In the genomic region with DNA sequence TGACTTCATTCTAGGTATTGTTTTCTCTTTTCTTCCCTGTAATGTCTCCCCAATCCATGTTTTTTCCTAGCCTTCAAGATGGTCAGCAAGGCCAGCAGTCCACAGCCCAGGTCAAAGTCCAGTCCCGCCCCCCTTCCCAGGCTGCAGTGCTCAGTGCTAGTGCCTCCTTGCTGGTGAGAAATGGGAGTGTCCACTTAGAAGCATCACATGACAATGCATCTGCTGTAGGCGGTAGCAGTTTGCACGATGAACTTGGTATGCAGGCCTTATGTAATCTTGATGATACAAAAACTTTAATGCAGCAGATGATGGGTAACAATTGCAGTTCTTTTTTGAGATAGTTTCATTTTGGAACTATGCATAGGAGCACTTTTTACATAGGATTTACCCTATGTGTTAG, we compare ENCODE assay signal across 20 cellular contexts.
DNase-seq lines count a peak whose midpoint lies in the region; ATAC-seq and TF ChIP-seq lines count a peak whose summit lies in the region.
"Had no signal": no experiment of that assay in that cellular context is flagged by ENCODE, and none has a peak within 500 bp of the region (broad histone marks: within the 10 kb centered on the region; RNA-seq: fewer than 3 reads in every experiment).

No MANE protein-coding gene starts in this region.

- no peaks in the 10 kb centered on the region for H3K9me3 Mint-ChIP-seq in MCF 10A (ENCODE audit: unreplicated experiment)
- peaks cover 8% of the 10 kb centered on the region for H3K9me3 Mint-ChIP-seq in dendritic cell treated with granulocyte-macrophage colony-stimulating factor and Interleukin-4, amounts not matched to agents 40 ng/mL and 50 ng/mL, for 4 days
- H3K9me3 Mint-ChIP-seq: activated T-helper 1 cell treated with anti-CD3 and anti-CD28 coated beads, Interleukin-12 subunit alpha, Interleukin-12 subunit beta, Interleukin-2, Interleukin-4 antibody, amounts not matched to agents 30 ng/mL and 10 ng/mL and 1 ng/mL, durations not matched to agents 14 hours and 24 hours and 36 hours had no signal

- H3K4me3 Mint-ChIP-seq in MCF 10A (ENCODE audit: unreplicated experiment) = no peak overlapping the region
- H3K4me3 Mint-ChIP-seq in dendritic cell treated with granulocyte-macrophage colony-stimulating factor and Interleukin-4, amounts not matched to agents 40 ng/mL and 50 ng/mL, for 4 days = no peak overlapping the region
- H3K4me3 Mint-ChIP-seq: activated T-helper 1 cell treated with anti-CD3 and anti-CD28 coated beads, Interleukin-12 subunit alpha, Interleukin-12 subunit beta, Interleukin-2, Interleukin-4 antibody, amounts not matched to agents 30 ng/mL and 10 ng/mL and 1 ng/mL, durations not matched to agents 14 hours and 24 hours and 36 hours had no signal

- no peak overlapping the region for H3K27ac ChIP-seq in mammary epithelial cell (ENCODE audit: insufficient read depth, low read depth, low read length)
- H3K27ac ChIP-seq in transverse colon = no peak overlapping the region
- H3K27ac ChIP-seq in ovary = no peak overlapping the region
- H3K27ac ChIP-seq: body of pancreas, pancreas, PC-9, spleen had no signal

- no peak overlapping the region for H3K4me2 ChIP-seq in mammary epithelial cell (ENCODE audit: insufficient read depth, low read depth, low read length)
- H3K4me2 ChIP-seq: PC-9 had no signal

- DNase-seq in MCF 10A (ENCODE audit: unreplicated experiment) (peak; percentile 10), mammary epithelial cell (no peak), MG63 (peak; percentile 10), transverse colon (peak; percentile 21), ovary (no peak), NCI-H128 (lab: John Stamatoyannopoulos, UW; ENCODE audit: unreplicated experiment) (no peak)
- DNase-seq: activated CD4-positive, alpha-beta T cell treated with anti-CD3 and anti-CD28 coated beads for 4 hours; body of pancreas; DMS79; effector CD8-positive, alpha-beta T cell; foreskin melanocyte; midbrain; NCI-H1417 treated with DMSO at 0.1 percent for 48 hours; NCI-H510A treated with DMSO at 0.1 percent for 48 hours; pancreas; PC-9; spleen had no signal

- H3K36me3 ChIP-seq in mammary epithelial cell (ENCODE audit: insufficient read depth, low read length) (peaks cover 15% of the 10 kb centered on the region), MG63 (peaks cover 6% of the 10 kb centered on the region), transverse colon (peaks cover 0 to 4% (median 0%) of the 10 kb centered on the region in 4 donors), ovary (no peaks in the 10 kb centered on the region)
- H3K36me3 ChIP-seq: pancreas had no signal

- H3K9ac ChIP-seq in mammary epithelial cell (ENCODE audit: insufficient read depth, low read length) = no peak overlapping the region

- BruUV-seq in MCF 10A (replicated peaks; lab: Mats Ljungman, UMichigan) = no TSS peak
- BruUV-seq in mammary epithelial cell (replicated peaks; lab: Mats Ljungman, UMichigan) = no TSS peak

- 66% methylated on average over 3 of the region's 3 CpGs for WGBS in mammary epithelial cell (ENCODE audit: low coverage, missing lambda C conversion rate)
- 79 to 84% methylated on average over 3 of the region's 3 CpGs for whole genome bisulfite sequencing in transverse colon (ENCODE audit: low coverage in 1 of 2), 2 donors
- 83 to 89% (median 88%) methylated on average over 3 of the region's 3 CpGs for WGBS in ovary, 3 donors

- in situ Hi-C loops in mammary epithelial cell (cut with MboI; ENCODE audit: low sequenced_read_pairs in 2 of 2) = no loop called here
- in situ Hi-C loops in transverse colon (cut with MboI; ENCODE audit: low pct_ligation_motif_present in 1 of 4, low pct_unique_long_range_greater_than_20kb in 1 of 4, low sequenced_read_pairs in 3 of 4) = no loop called here

- no peaks in the 10 kb centered on the region for H3K4me1 Mint-ChIP-seq in MCF 10A (ENCODE audit: insufficient read depth, unreplicated experiment)
- peaks cover 7% of the 10 kb centered on the region for H3K4me1 Mint-ChIP-seq in dendritic cell treated with granulocyte-macrophage colony-stimulating factor and Interleukin-4, amounts not matched to agents 40 ng/mL and 50 ng/mL, for 4 days (ENCODE audit: low read depth)

- H3K9me3 ChIP-seq in mammary epithelial cell (replicated peaks; ENCODE audit: insufficient read depth, low read length) (no peaks in the 10 kb centered on the region), MG63 (no peaks in the 10 kb centered on the region), transverse colon (no peaks in the 10 kb centered on the region), ovary (no peaks in the 10 kb centered on the region)
- H3K9me3 ChIP-seq: body of pancreas, pancreas, spleen had no signal

- intact Hi-C loops in MCF 10A (cut with micrococcal nuclease) (no loop called here), mammary epithelial cell (cut with micrococcal nuclease) (no loop called here), transverse colon (cut with DNase I; ENCODE audit: low total_unique reads) (no loop called here), ovary (cut with DNase I) (no loop called here)
- intact Hi-C loops in dendritic cell treated with granulocyte-macrophage colony-stimulating factor and Interleukin-4, amounts not matched to agents 40 ng/mL and 50 ng/mL, for 4 days (cut with micrococcal nuclease) = no loop called here

- TF ChIP-seq POLR2A in transverse colon (IDR thresholded peaks at IDR 0.05) = no peak
- no peak for TF ChIP-seq POLR2A in ovary (IDR thresholded peaks at IDR 0.05)

- no peaks in the 10 kb centered on the region for H4K20me1 ChIP-seq in mammary epithelial cell (ENCODE audit: insufficient read depth, low read length)

- H3K36me3 Mint-ChIP-seq in MCF 10A (ENCODE audit: insufficient read depth, unreplicated experiment) = peaks cover 26% of the 10 kb centered on the region
- peaks cover 8% of the 10 kb centered on the region for H3K36me3 Mint-ChIP-seq in dendritic cell treated with granulocyte-macrophage colony-stimulating factor and Interleukin-4, amounts not matched to agents 40 ng/mL and 50 ng/mL, for 4 days (ENCODE audit: low read depth)

- CTCF ChIA-PET in MCF 10A (lab: Yijun Ruan, JAX) = no interaction called here
- CTCF ChIA-PET in mammary epithelial cell (lab: Charles Lee; ENCODE audit: low non-redundant PET) = no interaction called here

- POLR2A ChIA-PET in MCF 10A (lab: Yijun Ruan, JAX) = no interaction called here

- TF ChIP-seq CTCF in MCF 10A (IDR thresholded peaks at IDR 0.05; ENCODE audit: unreplicated experiment) (no peak), mammary epithelial cell (conservative IDR thresholded peaks at IDR 0.05 in 1 of 2, IDR thresholded peaks at IDR 0.05 in 1 of 2; ENCODE audit: extremely low read depth in 1 of 2, insufficient read depth in 1 of 2, low read depth in 1 of 2, low read length in 2 of 2) (no peak), transverse colon (IDR thresholded peaks at IDR 0.05) (no peak), ovary (IDR thresholded peaks at IDR 0.05) (no peak)

- H3K27me3 ChIP-seq in mammary epithelial cell (ENCODE audit: insufficient read depth, low read length) = no peaks in the 10 kb centered on the region
- no peaks in the 10 kb centered on the region for H3K27me3 ChIP-seq in MG63
- H3K27me3 ChIP-seq in transverse colon = no peaks in the 10 kb centered on the region
- H3K27me3 ChIP-seq in ovary = no peaks in the 10 kb centered on the region
- H3K27me3 ChIP-seq: body of pancreas, pancreas, spleen had no signal

- H3K4me3 ChIP-seq in mammary epithelial cell (replicated peaks in 1 of 3; ENCODE audit: insufficient read depth in 1 of 3, low read depth in 2 of 3, low read length in 3 of 3) (no peak overlapping the region), MG63 (no peak overlapping the region), transverse colon (no peak overlapping the region), ovary (no peak overlapping the region)
- H3K4me3 ChIP-seq: body of pancreas, pancreas, PC-9, spleen had no signal

- H3K27me3 Mint-ChIP-seq in MCF 10A (ENCODE audit: insufficient read depth, unreplicated experiment) = no peaks in the 10 kb centered on the region
- H3K27me3 Mint-ChIP-seq in dendritic cell treated with granulocyte-macrophage colony-stimulating factor and Interleukin-4, amounts not matched to agents 40 ng/mL and 50 ng/mL, for 4 days = no peaks in the 10 kb centered on the region

- H3K4me1 ChIP-seq in mammary epithelial cell (ENCODE audit: insufficient read depth, low read length) = no peaks in the 10 kb centered on the region
- peaks cover 0 to 5% (median 0%) of the 10 kb centered on the region in 4 donors for H3K4me1 ChIP-seq in transverse colon
- H3K4me1 ChIP-seq in ovary (ENCODE audit: insufficient read depth) = no peaks in the 10 kb centered on the region
- H3K4me1 ChIP-seq: body of pancreas, pancreas had no signal

- no peak overlapping the region for H3K27ac Mint-ChIP-seq in MCF 10A (ENCODE audit: low read depth, unreplicated experiment)
- H3K27ac Mint-ChIP-seq in dendritic cell treated with granulocyte-macrophage colony-stimulating factor and Interleukin-4, amounts not matched to agents 40 ng/mL and 50 ng/mL, for 4 days = peak overlapping the region; percentile 35
- H3K27ac Mint-ChIP-seq: activated T-helper 1 cell treated with anti-CD3 and anti-CD28 coated beads, Interleukin-12 subunit alpha, Interleukin-12 subunit beta, Interleukin-2, Interleukin-4 antibody, amounts not matched to agents 30 ng/mL and 10 ng/mL and 1 ng/mL, durations not matched to agents 14 hours and 24 hours and 36 hours had no signal

- no peak overlapping the region for H2AFZ ChIP-seq in mammary epithelial cell (ENCODE audit: low read depth, low read length)
- H2AFZ ChIP-seq: PC-9 had no signal

- dilution Hi-C loops in mammary epithelial cell (cut with HindIII; ENCODE audit: low sequenced_read_pairs) = no loop called here

- peaks cover 21% of the 10 kb centered on the region for H3K79me2 ChIP-seq in mammary epithelial cell (ENCODE audit: insufficient read depth, low read length)

- ATAC-seq in HG02642 (IDR thresholded peaks at IDR 0.05; ENCODE audit: poor library complexity, unreplicated experiment) = no peak
- ATAC-seq: body of pancreas had no signal

- TF ChIP-seq EP300 in transverse colon (IDR thresholded peaks at IDR 0.05; ENCODE audit: low read depth) = no peak
- no peak for TF ChIP-seq EP300 in ovary (IDR thresholded peaks at IDR 0.05)

Comparison
In these comparisons a context has a peak if more than half of its experiments do, and no peak if none do; other contexts are left out.
1. DNase-seq: peak in MCF 10A (single experiment), MG63 (single experiment) and transverse colon (single experiment); none in mammary epithelial cell (single experiment), ovary (0 of 5) and NCI-H128 (single experiment).